1 cellular context compared by ENCODE assay signal in genomic region chr19:51366050-51366998, GRCh38.
A peak's percentile ranks its signal among the peaks of the same experiment; 100 is the strongest.
TF ChIP-seq lines count a peak whose summit lies in the region.

TSS of gene ETFB (minus strand) at chr19:51366388. CDS start at chr19:51366326, 62 bp downstream.

TF ChIP-seq in K562, 482 proteins besides CTCF, POLR2A, EP300 and RAD21 (continued from another document and continues in another):
- TF ChIP-seq, protein P1, sequence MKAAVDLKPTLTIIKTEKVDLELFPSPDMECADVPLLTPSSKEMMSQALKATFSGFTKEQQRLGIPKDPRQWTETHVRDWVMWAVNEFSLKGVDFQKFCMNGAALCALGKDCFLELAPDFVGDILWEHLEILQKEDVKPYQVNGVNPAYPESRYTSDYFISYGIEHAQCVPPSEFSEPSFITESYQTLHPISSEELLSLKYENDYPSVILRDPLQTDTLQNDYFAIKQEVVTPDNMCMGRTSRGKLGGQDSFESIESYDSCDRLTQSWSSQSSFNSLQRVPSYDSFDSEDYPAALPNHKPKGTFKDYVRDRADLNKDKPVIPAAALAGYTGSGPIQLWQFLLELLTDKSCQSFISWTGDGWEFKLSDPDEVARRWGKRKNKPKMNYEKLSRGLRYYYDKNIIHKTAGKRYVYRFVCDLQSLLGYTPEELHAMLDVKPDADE (conservative IDR thresholded peaks at IDR 0.05; ENCODE audit: control insufficient read depth, low read depth, low read length), result no peak; the same call in 1 of the 2 replicates
- TF ChIP-seq ZNF277 (CRISPR knock-in tag; IDR thresholded peaks at IDR 0.05; ENCODE audit: borderline replicate concordance) (no peak), CBX5 (IDR thresholded peaks at IDR 0.05; ENCODE audit: borderline replicate concordance, low read depth) (no peak), ZNF274 (IDR thresholded peaks at IDR 0.05; ENCODE audit: borderline replicate concordance, low read depth, low read length) (no peak), TOE1 (IDR thresholded peaks at IDR 0.05; ENCODE audit: borderline replicate concordance) (peak; percentile 30; the same call in 1 of the 2 replicates), TOE1 (CRISPR knock-in tag; IDR thresholded peaks at IDR 0.05; ENCODE audit: borderline replicate concordance, low read depth) (no peak), RERE (CRISPR knock-in tag; IDR thresholded peaks at IDR 0.05; ENCODE audit: borderline replicate concordance) (no peak), SMAD2 (IDR thresholded peaks at IDR 0.05; ENCODE audit: low read depth, low read length) (no peak), NR2C2 (CRISPR knock-in tag; IDR thresholded peaks at IDR 0.05) (0 out of 2 replicates have a peak, but pooled peaks have one; percentile 36), NR2C2 (tag; IDR thresholded peaks at IDR 0.05) (peak; percentile 94), STAT5A (IDR thresholded peaks at IDR 0.05; ENCODE audit: borderline replicate concordance, low read length) (no peak), E4F1 (CRISPR knock-in tag; IDR thresholded peaks at IDR 0.05; ENCODE audit: borderline replicate concordance) (no peak), ZNF354B (CRISPR knock-in tag; IDR thresholded peaks at IDR 0.05) (no peak), DIDO1 (tag; IDR thresholded peaks at IDR 0.05; ENCODE audit: low read depth) (no peak), TFAM (CRISPR knock-in tag; conservative IDR thresholded peaks at IDR 0.05) (no peak), YY1 (IDR thresholded peaks at IDR 0.05; ENCODE audit: borderline replicate concordance in 1 of 3, control insufficient read depth in 1 of 3, extremely low read depth in 1 of 3, insufficient read depth in 3 of 3, insufficient read length in 1 of 3, insufficient replicate concordance in 2 of 3, low read depth in 1 of 3, low read length in 2 of 3) (peak; percentile 59 to 93 (median 88)), RNF2 (IDR thresholded peaks at IDR 0.05) (no peak), ILK (tag; IDR thresholded peaks at IDR 0.05; ENCODE audit: borderline replicate concordance, low read depth) (no peak), RBM25 (IDR thresholded peaks at IDR 0.05; ENCODE audit: low read depth, low read length, severe bottlenecking) (no peak), FOXA1 (IDR thresholded peaks at IDR 0.05; ENCODE audit: borderline replicate concordance) (no peak), PCBP1 (IDR thresholded peaks at IDR 0.05; ENCODE audit: low read depth, low read length, poor library complexity, severe bottlenecking) (no peak), TBL1XR1 (IDR thresholded peaks at IDR 0.05; ENCODE audit: low read length in 2 of 2) (0 out of 4 replicates have a peak, but pooled peaks of 1 of the 2 experiments have one; percentile 11), CBFB (CRISPR knock-in tag; IDR thresholded peaks at IDR 0.05) (no peak), ELK3 (CRISPR knock-in tag; IDR thresholded peaks at IDR 0.05) (no peak), ARID1B (IDR thresholded peaks at IDR 0.05) (peak; percentile 42; the same call in 1 of the 2 replicates), GATAD2A (IDR thresholded peaks at IDR 0.05) (no peak), CBFA2T2 (conservative IDR thresholded peaks at IDR 0.05) (no peak), TAF15 (IDR thresholded peaks at IDR 0.05; ENCODE audit: low read depth, low read length) (no peak), ZKSCAN3 (CRISPR knock-in tag; IDR thresholded peaks at IDR 0.05) (no peak), NR4A1 (CRISPR knock-in tag; IDR thresholded peaks at IDR 0.05) (no peak), NR4A1 (tag; IDR thresholded peaks at IDR 0.05) (0 out of 2 replicates have a peak, but pooled peaks have one; percentile 18), PRPF4 (IDR thresholded peaks at IDR 0.05; ENCODE audit: insufficient read depth, low read depth, low read length, poor library complexity, severe bottlenecking) (no peak), NUFIP1 (IDR thresholded peaks at IDR 0.05; ENCODE audit: partially characterized antibody) (no peak), CBX3 (IDR thresholded peaks at IDR 0.05; ENCODE audit: borderline replicate concordance in 1 of 2, low read length in 2 of 2) (peak in 1 of 2 experiments; percentile 55; a peak in 2 of 3 replicates), ELF2 (CRISPR knock-in tag; IDR thresholded peaks at IDR 0.05) (no peak), SAP30 (IDR thresholded peaks at IDR 0.05; ENCODE audit: borderline replicate concordance, insufficient read depth, low read depth, low read length, poor library complexity, severe bottlenecking) (peak; percentile 66), ZNF586 (CRISPR knock-in tag; conservative IDR thresholded peaks at IDR 0.05) (no peak)
- TF ChIP-seq, protein P2, sequence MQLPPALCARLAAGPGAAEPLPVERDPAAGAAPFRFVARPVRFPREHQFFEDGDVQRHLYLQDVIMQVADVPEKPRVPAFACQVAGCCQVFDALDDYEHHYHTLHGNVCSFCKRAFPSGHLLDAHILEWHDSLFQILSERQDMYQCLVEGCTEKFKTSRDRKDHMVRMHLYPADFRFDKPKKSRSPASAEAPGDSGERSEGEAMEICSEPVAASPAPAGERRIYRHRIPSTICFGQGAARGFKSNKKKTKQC (CRISPR knock-in tag; IDR thresholded peaks at IDR 0.05), result no peak
- TF ChIP-seq, protein P3, sequence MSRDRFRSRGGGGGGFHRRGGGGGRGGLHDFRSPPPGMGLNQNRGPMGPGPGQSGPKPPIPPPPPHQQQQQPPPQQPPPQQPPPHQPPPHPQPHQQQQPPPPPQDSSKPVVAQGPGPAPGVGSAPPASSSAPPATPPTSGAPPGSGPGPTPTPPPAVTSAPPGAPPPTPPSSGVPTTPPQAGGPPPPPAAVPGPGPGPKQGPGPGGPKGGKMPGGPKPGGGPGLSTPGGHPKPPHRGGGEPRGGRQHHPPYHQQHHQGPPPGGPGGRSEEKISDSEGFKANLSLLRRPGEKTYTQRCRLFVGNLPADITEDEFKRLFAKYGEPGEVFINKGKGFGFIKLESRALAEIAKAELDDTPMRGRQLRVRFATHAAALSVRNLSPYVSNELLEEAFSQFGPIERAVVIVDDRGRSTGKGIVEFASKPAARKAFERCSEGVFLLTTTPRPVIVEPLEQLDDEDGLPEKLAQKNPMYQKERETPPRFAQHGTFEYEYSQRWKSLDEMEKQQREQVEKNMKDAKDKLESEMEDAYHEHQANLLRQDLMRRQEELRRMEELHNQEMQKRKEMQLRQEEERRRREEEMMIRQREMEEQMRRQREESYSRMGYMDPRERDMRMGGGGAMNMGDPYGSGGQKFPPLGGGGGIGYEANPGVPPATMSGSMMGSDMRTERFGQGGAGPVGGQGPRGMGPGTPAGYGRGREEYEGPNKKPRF (IDR thresholded peaks at IDR 0.05; ENCODE audit: low read depth, low read length), result no peak
- TF ChIP-seq, protein P4, sequence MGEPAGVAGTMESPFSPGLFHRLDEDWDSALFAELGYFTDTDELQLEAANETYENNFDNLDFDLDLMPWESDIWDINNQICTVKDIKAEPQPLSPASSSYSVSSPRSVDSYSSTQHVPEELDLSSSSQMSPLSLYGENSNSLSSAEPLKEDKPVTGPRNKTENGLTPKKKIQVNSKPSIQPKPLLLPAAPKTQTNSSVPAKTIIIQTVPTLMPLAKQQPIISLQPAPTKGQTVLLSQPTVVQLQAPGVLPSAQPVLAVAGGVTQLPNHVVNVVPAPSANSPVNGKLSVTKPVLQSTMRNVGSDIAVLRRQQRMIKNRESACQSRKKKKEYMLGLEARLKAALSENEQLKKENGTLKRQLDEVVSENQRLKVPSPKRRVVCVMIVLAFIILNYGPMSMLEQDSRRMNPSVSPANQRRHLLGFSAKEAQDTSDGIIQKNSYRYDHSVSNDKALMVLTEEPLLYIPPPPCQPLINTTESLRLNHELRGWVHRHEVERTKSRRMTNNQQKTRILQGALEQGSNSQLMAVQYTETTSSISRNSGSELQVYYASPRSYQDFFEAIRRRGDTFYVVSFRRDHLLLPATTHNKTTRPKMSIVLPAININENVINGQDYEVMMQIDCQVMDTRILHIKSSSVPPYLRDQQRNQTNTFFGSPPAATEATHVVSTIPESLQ (CRISPR knock-in tag; IDR thresholded peaks at IDR 0.05), result no peak; the same call in 1 of the 2 replicates
- TF ChIP-seq, protein P5, sequence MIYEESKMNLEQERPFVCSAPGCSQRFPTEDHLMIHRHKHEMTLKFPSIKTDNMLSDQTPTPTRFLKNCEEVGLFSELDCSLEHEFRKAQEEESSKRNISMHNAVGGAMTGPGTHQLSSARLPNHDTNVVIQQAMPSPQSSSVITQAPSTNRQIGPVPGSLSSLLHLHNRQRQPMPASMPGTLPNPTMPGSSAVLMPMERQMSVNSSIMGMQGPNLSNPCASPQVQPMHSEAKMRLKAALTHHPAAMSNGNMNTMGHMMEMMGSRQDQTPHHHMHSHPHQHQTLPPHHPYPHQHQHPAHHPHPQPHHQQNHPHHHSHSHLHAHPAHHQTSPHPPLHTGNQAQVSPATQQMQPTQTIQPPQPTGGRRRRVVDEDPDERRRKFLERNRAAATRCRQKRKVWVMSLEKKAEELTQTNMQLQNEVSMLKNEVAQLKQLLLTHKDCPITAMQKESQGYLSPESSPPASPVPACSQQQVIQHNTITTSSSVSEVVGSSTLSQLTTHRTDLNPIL (CRISPR knock-in tag; IDR thresholded peaks at IDR 0.05), result no peak
